ENCODE assay signal across 8 cellular contexts in the genomic region with DNA sequence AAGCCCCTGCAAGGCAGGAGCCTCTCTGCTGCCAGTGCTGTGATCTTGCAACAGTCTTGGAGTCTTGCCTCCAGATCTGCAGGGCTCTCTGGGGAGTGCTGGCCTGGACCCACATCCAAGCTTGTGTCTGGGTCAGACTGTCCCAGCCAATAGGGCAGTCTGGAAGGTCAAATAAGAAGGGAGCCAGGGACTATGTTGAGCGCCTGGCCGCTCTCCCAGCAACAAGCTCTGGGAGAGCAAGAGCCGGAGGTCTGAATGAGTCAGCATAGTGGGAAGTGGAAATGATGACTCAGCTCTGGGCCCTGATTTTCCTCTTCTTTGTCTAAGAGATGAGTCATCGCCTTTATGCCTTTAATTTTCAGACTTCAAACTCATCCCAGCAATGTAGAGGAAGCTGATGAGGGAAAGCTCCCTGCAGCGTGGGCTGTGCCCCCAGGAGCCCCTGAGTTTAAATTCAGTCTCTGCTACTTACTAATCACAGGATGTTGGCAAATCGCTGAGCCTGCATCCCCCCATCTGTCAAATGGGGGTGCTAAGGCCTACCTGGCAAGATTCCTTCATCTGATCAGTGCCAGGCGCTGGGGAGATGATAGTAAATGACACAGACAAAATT. TPM values are rescaled to one million over a fixed set of nuclear protein-coding genes. Genes with fewer than 3 reads are reported as not detected.
DNase-seq lines count a peak whose midpoint lies in the region; ATAC-seq and TF ChIP-seq lines count a peak whose summit lies in the region.

No MANE protein-coding gene starts in this region.

- no peak for TF ChIP-seq CTCF in lung (IDR thresholded peaks at IDR 0.05; ENCODE audit: control extremely low read depth, extremely low read depth)

- no peaks in the 10 kb centered on the region for H3K36me3 ChIP-seq in lung (ENCODE audit: control insufficient read depth in 2 of 2, insufficient read depth in 2 of 2, low read length in 2 of 2)

- H3K9me3 Mint-ChIP-seq in activated CD4-positive, alpha-beta T cell treated with anti-CD3 and anti-CD28 coated beads, Interleukin-2, amount 10 ng/mL, durations not matched to agents 24 days and 14 days: peaks cover 10% of the 10 kb centered on the region

- no peaks in the 10 kb centered on the region for H3K36me3 Mint-ChIP-seq in activated CD4-positive, alpha-beta T cell treated with anti-CD3 and anti-CD28 coated beads, Interleukin-2, amount 10 ng/mL, durations not matched to agents 24 days and 14 days (ENCODE audit: low read depth)

- DNase-seq in ELR (ENCODE audit: low read depth) (peak; percentile 100), HCEC 1CT (peak; percentile 100), NCI-H146 (lab: John Stamatoyannopoulos, UW) (peak; percentile 72), ecto neural progenitor cell (ENCODE audit: low spot score) (peak; percentile 48), lung (ENCODE audit: low spot score) (peak; percentile 83), germinal center (ENCODE audit: low spot score) (no peak)
- DNase-seq in activated CD4-positive, alpha-beta T cell treated with anti-CD3 and anti-CD28 coated beads, Interleukin-2, amount 10 ng/mL, durations not matched to agents 24 days and 14 days: peak; percentile 79
- DNase-seq in stimulated activated CD8-positive, alpha-beta memory T cell treated with anti-CD3 and anti-CD28 coated beads, Interleukin-12 subunit alpha, Interleukin-12 subunit beta, amount 100 ng/mL, for 24 hours (ENCODE audit: extremely low read depth): peak; percentile 31

- intact Hi-C loops in activated CD4-positive, alpha-beta T cell treated with anti-CD3 and anti-CD28 coated beads, Interleukin-2, amount 10 ng/mL, durations not matched to agents 24 days and 14 days (cut with micrococcal nuclease): loop anchor here (1.0 to 10.0 kb wide), 3 partner anchors 21 to 483 kb away; a partner anchor contains a TSS

- 22 to 24% methylated on average over 7 of the region's 7 CpGs for WGBS in lung, 2 donors

- peak overlapping the region; percentile 83 for H3K27ac Mint-ChIP-seq in activated CD4-positive, alpha-beta T cell treated with anti-CD3 and anti-CD28 coated beads, Interleukin-2, amount 10 ng/mL, durations not matched to agents 24 days and 14 days

- H3K4me1 Mint-ChIP-seq in activated CD4-positive, alpha-beta T cell treated with anti-CD3 and anti-CD28 coated beads, Interleukin-2, amount 10 ng/mL, durations not matched to agents 24 days and 14 days: peaks cover 31% of the 10 kb centered on the region

- H3K27ac ChIP-seq in lung (ENCODE audit: low read depth in 1 of 2, low read length in 1 of 2): peak overlapping the region; percentile 74 to 79

- peak; percentile 92 for ATAC-seq in lung (ENCODE audit: insufficient read depth, low FRiP score)

- peak overlapping the region; percentile 24 for H3K4me3 Mint-ChIP-seq in activated CD4-positive, alpha-beta T cell treated with anti-CD3 and anti-CD28 coated beads, Interleukin-2, amount 10 ng/mL, durations not matched to agents 24 days and 14 days

- H3K4me1 ChIP-seq in lung (ENCODE audit: control insufficient read depth in 2 of 2, insufficient read depth in 2 of 2, low read length in 2 of 2): peaks cover 2 to 10% of the 10 kb centered on the region in 2 donors

- H3K9me3 ChIP-seq in lung (ENCODE audit: control insufficient read depth in 2 of 2, insufficient read depth in 1 of 2, low read length in 1 of 2): no peaks in the 10 kb centered on the region

- no peak overlapping the region for H3K4me3 ChIP-seq in lung

- H3K27me3 Mint-ChIP-seq in activated CD4-positive, alpha-beta T cell treated with anti-CD3 and anti-CD28 coated beads, Interleukin-2, amount 10 ng/mL, durations not matched to agents 24 days and 14 days: no peaks in the 10 kb centered on the region

- H3K27me3 ChIP-seq in lung (ENCODE audit: control insufficient read depth, insufficient read depth): no peaks in the 10 kb centered on the region

RNA-seq across cellular contexts. Expression of a gene that starts 43.6 kb away (rescaled TPM):
- 53.4 and 54.2 TPM in 2 replicates for total RNA-seq in activated CD4-positive, alpha-beta T cell treated with anti-CD3 and anti-CD28 coated beads, Interleukin-2, amount 10 ng/mL, durations not matched to agents 24 days and 14 days
- total RNA-seq in lung: 10 to 100 TPM; 62.7 to 81.7 TPM
- 10 to 100 TPM; 10.1 to 18.5 TPM for polyA plus RNA-seq in lung
